In the genomic region with DNA sequence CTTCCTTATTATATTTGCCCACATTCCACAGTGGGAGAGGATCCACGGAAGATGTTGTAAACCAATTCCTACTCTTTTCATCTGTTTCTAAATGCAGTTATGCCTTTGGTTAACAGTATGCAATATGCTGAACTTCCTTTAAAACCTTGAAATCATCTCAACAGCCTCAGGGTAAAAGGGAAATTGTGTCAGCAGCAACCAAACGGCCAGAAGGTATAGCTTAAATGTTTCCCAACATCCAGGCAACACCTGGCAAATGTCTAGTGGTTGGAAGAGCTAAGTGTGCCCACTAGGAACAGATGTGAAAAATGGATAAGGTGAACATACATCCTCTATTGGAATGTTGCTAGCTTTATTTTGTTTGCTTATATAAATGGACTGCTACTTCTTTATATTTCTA, we compare ENCODE assay signal across 20 cellular contexts.
A peak's percentile ranks its signal among the peaks of the same experiment; 100 is the strongest.
DNase-seq lines count a peak whose midpoint lies in the region; ATAC-seq and TF ChIP-seq lines count a peak whose summit lies in the region.
"Had no signal": no experiment of that assay in that cellular context is flagged by ENCODE, and none has a peak within 500 bp of the region (broad histone marks: within the 10 kb centered on the region; RNA-seq: fewer than 3 reads in every experiment).

No MANE protein-coding gene starts in this region.

- H3K4me3 ChIP-seq in stomach (no peak overlapping the region), neuronal stem cell (ENCODE audit: low read length in 2 of 2) (no peak overlapping the region)
- H3K4me3 ChIP-seq: A549, BLaER1 had no signal

- no peaks in the 10 kb centered on the region for H3K27me3 ChIP-seq in foreskin keratinocyte
- no peaks in the 10 kb centered on the region for H3K27me3 ChIP-seq in stomach
- H3K27me3 ChIP-seq in neuronal stem cell (ENCODE audit: control insufficient read depth in 3 of 3, insufficient read depth in 3 of 3, low read depth in 1 of 3, low read length in 3 of 3): peaks cover 0 to 38% (median 0%) of the 10 kb centered on the region in 3 experiments
- H3K27me3 ChIP-seq: BLaER1 had no signal

- H3K27me3 Mint-ChIP-seq in WTC11 (ENCODE audit: low read depth): no peaks in the 10 kb centered on the region

- no peak for TF ChIP-seq POLR2A in stomach (IDR thresholded peaks at IDR 0.05)

- H2AK5ac ChIP-seq in neuronal stem cell (ENCODE audit: low read depth, low read length): no peak overlapping the region

- H2BK12ac ChIP-seq in neuronal stem cell (ENCODE audit: low read length): no peak overlapping the region

- no peak overlapping the region for H4K8ac ChIP-seq in neuronal stem cell (ENCODE audit: low read depth, low read length)

- no peak overlapping the region for H3K4me3 Mint-ChIP-seq in WTC11
- H3K4me3 Mint-ChIP-seq: CD14-positive monocyte; CD4-positive, alpha-beta memory T cell; HFFc6 had no signal

- H3K27ac Mint-ChIP-seq in WTC11: no peak overlapping the region
- H3K27ac Mint-ChIP-seq: CD14-positive monocyte; CD4-positive, alpha-beta memory T cell; HFFc6 had no signal

- WGBS in stomach, 5 donors: 28 to 48% (median 35%) methylated on average over 2 of the region's 2 CpGs
- no CpG with 5 or more reads among the region's 2 CpGs for WGBS in neuronal stem cell (ENCODE audit: extremely low coverage in 2 of 2, insufficient read length in 2 of 2, insufficient replicate concordance in 1 of 2), 2 donors

- peaks cover 22% of the 10 kb centered on the region for H3K4me1 Mint-ChIP-seq in WTC11
- H3K4me1 Mint-ChIP-seq: CD14-positive monocyte; CD4-positive, alpha-beta memory T cell had no signal

- no peak overlapping the region for H2AFZ ChIP-seq in neuronal stem cell (ENCODE audit: low read length)

- TF ChIP-seq EP300 in stomach (IDR thresholded peaks at IDR 0.05): no peak

- intact Hi-C loops in stomach (cut with DNase I; ENCODE audit: low total_unique reads): no loop called here

- CTCF ChIA-PET in WTC11 (lab: Charles Lee): interaction anchor here (0.8 to 1.5 kb wide), 3 partner anchors 33 to 57 kb away, joined by 3 to 8 read pairs (median 3); no protein-coding TSS in a partner anchor

- no peaks in the 10 kb centered on the region for H3K79me1 ChIP-seq in neuronal stem cell (ENCODE audit: low read depth, low read length)

- no peak overlapping the region for H4K91ac ChIP-seq in neuronal stem cell (ENCODE audit: low read depth, low read length, poor library complexity)

- POLR2A ChIA-PET in WTC11 (lab: Charles Lee): interaction anchor here (0.6 kb wide), 1 partner anchor 407 kb away, joined by 4 read pairs; no protein-coding TSS in a partner anchor

- H3K14ac ChIP-seq in neuronal stem cell (ENCODE audit: low read length): no peak overlapping the region

- H2BK120ac ChIP-seq in neuronal stem cell (ENCODE audit: low read depth, low read length): no peak overlapping the region

- no peak overlapping the region for H3K27ac ChIP-seq in foreskin keratinocyte
- peak overlapping the region in 3 of 5 donors; percentile 13 to 50 (median 41) for H3K27ac ChIP-seq in stomach
- H3K27ac ChIP-seq in neuronal stem cell (replicated peaks; ENCODE audit: low read length): no peak overlapping the region
- H3K27ac ChIP-seq: 22Rv1, A549, BLaER1 had no signal

- peak; percentile 20 for ATAC-seq in WTC11
- ATAC-seq in foreskin keratinocyte: no peak
- ATAC-seq: A549, HCT116, HepG2 had no signal

- no peak overlapping the region for H3K18ac ChIP-seq in neuronal stem cell (ENCODE audit: low read length)

- no peak for TF ChIP-seq CTCF in WTC11 (IDR thresholded peaks at IDR 0.05)
- no peak for TF ChIP-seq CTCF in foreskin keratinocyte (conservative IDR thresholded peaks at IDR 0.05)
- TF ChIP-seq CTCF in stomach (IDR thresholded peaks at IDR 0.05): no peak

- H3K36me3 ChIP-seq in stomach (no peaks in the 10 kb centered on the region), neuronal stem cell (replicated peaks in 1 of 2; ENCODE audit: control insufficient read depth in 2 of 2, insufficient read depth in 2 of 2, low read length in 2 of 2) (no peaks in the 10 kb centered on the region)
- H3K36me3 ChIP-seq: BLaER1 had no signal

- H3K9me3 Mint-ChIP-seq in WTC11: peaks cover 33% of the 10 kb centered on the region

- no peak overlapping the region for H3K9ac ChIP-seq in neuronal stem cell (ENCODE audit: low read depth, low read length, poor library complexity)
- H3K9ac ChIP-seq: BLaER1 had no signal

- H3K9me3 ChIP-seq in stomach (peaks cover 0 to 14% (median 3%) of the 10 kb centered on the region in 4 donors), neuronal stem cell (replicated peaks in 1 of 2; ENCODE audit: control insufficient read depth in 2 of 2, insufficient read depth in 1 of 2, low read depth in 1 of 2, low read length in 2 of 2) (peaks cover 0 to 6% of the 10 kb centered on the region in 2 donors)
- H3K9me3 ChIP-seq: A549 had no signal

- no peak overlapping the region for H3K4me2 ChIP-seq in neuronal stem cell (ENCODE audit: insufficient read depth, low read length, poor library complexity, severe bottlenecking)
- H3K4me2 ChIP-seq: A549, BLaER1 had no signal

- H3K36me3 Mint-ChIP-seq in WTC11: peaks cover 25% of the 10 kb centered on the region
- H3K36me3 Mint-ChIP-seq: CD14-positive monocyte had no signal

- no peak overlapping the region for H2BK15ac ChIP-seq in neuronal stem cell (ENCODE audit: low read length)

- DNase-seq in SKM-1 treated with dmso at 0.1 percent for 144 hours (lab: John Stamatoyannopoulos, UW; ENCODE audit: unreplicated experiment) (peak; percentile 8), SKM-1 (lab: John Stamatoyannopoulos, UW; ENCODE audit: unreplicated experiment) (no peak), WTC11 (ENCODE audit: low spot score) (no peak), foreskin keratinocyte (peak; percentile 18 to 41), stomach (no peak), neuronal stem cell (ENCODE audit: low spot score) (no peak), NCI-H1105 treated with DMSO at 0.1 percent for 48 hours (lab: John Stamatoyannopoulos, UW) (no peak)
- DNase-seq in activated naive CD4-positive, alpha-beta T cell treated with Interleukin-2 at 50 U/mL for 16 hours: no peak
- DNase-seq: CD4-positive, alpha-beta memory T cell; DMS153; GDM1; GOT3; H7; HFFc6 had no signal

- H3K4me1 ChIP-seq in foreskin keratinocyte (no peaks in the 10 kb centered on the region), stomach (peaks cover 0 to 31% (median 18%) of the 10 kb centered on the region in 4 donors), neuronal stem cell (ENCODE audit: control insufficient read depth in 2 of 2, insufficient read depth in 1 of 2, low read depth in 1 of 2, low read length in 2 of 2) (peaks cover 0 to 2% of the 10 kb centered on the region in 2 donors)
- H3K4me1 ChIP-seq: A549, BLaER1 had no signal

- no peak overlapping the region for H2BK5ac ChIP-seq in neuronal stem cell (ENCODE audit: low read length)

- H3K23ac ChIP-seq in neuronal stem cell (ENCODE audit: low read depth, low read length, poor library complexity): no peak overlapping the region

- H3K4ac ChIP-seq in neuronal stem cell (ENCODE audit: low read length): no peak overlapping the region

TF ChIP-seq in WTC11, 78 proteins besides CTCF, POLR2A, EP300 and RAD21 (continues in another document):
- TF ChIP-seq, protein P1, sequence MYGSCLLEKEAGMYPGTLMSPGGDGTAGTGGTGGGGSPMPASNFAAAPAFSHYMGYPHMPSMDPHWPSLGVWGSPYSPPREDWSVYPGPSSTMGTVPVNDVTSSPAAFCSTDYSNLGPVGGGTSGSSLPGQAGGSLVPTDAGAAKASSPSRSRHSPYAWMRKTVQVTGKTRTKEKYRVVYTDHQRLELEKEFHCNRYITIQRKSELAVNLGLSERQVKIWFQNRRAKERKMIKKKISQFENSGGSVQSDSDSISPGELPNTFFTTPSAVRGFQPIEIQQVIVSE (CRISPR knock-in tag; IDR thresholded peaks at IDR 0.05; ENCODE audit: borderline replicate concordance): no peak
- TF ChIP-seq, protein P2, sequence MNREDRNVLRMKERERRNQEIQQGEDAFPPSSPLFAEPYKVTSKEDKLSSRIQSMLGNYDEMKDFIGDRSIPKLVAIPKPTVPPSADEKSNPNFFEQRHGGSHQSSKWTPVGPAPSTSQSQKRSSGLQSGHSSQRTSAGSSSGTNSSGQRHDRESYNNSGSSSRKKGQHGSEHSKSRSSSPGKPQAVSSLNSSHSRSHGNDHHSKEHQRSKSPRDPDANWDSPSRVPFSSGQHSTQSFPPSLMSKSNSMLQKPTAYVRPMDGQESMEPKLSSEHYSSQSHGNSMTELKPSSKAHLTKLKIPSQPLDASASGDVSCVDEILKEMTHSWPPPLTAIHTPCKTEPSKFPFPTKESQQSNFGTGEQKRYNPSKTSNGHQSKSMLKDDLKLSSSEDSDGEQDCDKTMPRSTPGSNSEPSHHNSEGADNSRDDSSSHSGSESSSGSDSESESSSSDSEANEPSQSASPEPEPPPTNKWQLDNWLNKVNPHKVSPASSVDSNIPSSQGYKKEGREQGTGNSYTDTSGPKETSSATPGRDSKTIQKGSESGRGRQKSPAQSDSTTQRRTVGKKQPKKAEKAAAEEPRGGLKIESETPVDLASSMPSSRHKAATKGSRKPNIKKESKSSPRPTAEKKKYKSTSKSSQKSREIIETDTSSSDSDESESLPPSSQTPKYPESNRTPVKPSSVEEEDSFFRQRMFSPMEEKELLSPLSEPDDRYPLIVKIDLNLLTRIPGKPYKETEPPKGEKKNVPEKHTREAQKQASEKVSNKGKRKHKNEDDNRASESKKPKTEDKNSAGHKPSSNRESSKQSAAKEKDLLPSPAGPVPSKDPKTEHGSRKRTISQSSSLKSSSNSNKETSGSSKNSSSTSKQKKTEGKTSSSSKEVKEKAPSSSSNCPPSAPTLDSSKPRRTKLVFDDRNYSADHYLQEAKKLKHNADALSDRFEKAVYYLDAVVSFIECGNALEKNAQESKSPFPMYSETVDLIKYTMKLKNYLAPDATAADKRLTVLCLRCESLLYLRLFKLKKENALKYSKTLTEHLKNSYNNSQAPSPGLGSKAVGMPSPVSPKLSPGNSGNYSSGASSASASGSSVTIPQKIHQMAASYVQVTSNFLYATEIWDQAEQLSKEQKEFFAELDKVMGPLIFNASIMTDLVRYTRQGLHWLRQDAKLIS (CRISPR knock-in tag; IDR thresholded peaks at IDR 0.05; ENCODE audit: borderline replicate concordance): no peak
- no peak for TF ChIP-seq SOX15 (CRISPR knock-in tag; IDR thresholded peaks at IDR 0.05)
- TF ChIP-seq FOXP4 (CRISPR knock-in tag; IDR thresholded peaks at IDR 0.05): no peak

Comparison
In these comparisons a context has a peak if more than half of its experiments do, and no peak if none do; other contexts are left out.
1. DNase-seq: peak in SKM-1 treated with dmso at 0.1 percent for 144 hours (single experiment) and foreskin keratinocyte (2 of 2); none in SKM-1 (single experiment), WTC11 (single experiment), stomach (single experiment), neuronal stem cell (single experiment), activated naive CD4-positive, alpha-beta T cell treated with Interleukin-2 at 50 U/mL for 16 hours (single experiment) and NCI-H1105 treated with DMSO at 0.1 percent for 48 hours (single experiment).
2. H3K27ac ChIP-seq: peak in stomach (3 of 5); none in foreskin keratinocyte (single experiment) and neuronal stem cell (single experiment).